In the genomic region with DNA sequence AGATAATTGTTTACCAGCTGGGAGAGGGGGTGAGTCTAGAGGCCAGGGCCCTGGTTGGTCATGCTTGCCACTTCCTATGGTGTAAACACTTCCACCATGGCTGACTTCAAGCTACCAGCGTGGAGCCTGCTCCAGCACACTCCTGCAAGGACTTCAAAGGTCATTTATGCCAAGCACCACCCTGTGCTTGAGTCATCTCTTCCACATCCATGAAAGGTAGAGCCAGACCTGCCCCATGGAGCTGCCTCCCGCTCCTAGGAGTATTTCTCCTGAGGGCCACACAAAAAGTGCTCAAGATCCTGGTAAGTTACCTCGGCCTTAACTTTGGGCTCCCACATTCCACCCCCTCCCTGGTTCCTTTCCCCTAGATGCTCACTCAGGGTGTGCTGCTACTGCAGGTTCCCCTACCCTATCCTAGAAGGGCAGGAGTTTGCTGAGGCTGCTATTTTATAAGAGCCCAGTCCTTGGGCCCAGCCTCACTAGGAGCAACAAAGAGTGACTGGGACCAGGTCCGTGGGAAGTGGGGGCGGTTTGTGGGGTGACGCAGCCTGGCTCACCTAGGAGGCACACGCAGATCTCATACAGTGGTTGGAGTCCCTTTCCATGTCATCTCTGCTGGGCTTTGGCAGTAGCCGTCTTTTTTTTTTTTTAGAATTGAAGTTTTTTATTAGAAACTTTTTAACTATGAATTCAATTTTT, we compare ENCODE assay signal across 12 cellular contexts. TPM values are rescaled to one million over a fixed set of nuclear protein-coding genes. Genes with fewer than 3 reads are reported as not detected.
DNase-seq lines count a peak whose midpoint lies in the region; ATAC-seq and TF ChIP-seq lines count a peak whose summit lies in the region.
"Had no signal": no experiment of that assay in that cellular context is flagged by ENCODE, and none has a peak within 500 bp of the region (broad histone marks: within the 10 kb centered on the region; RNA-seq: fewer than 3 reads in every experiment).

No MANE protein-coding gene starts in this region.

- no peak for ATAC-seq in HG03469 (IDR thresholded peaks at IDR 0.05; ENCODE audit: unreplicated experiment)

- H3K27me3 Mint-ChIP-seq in endodermal cell (ENCODE audit: insufficient read depth): peaks cover 14% of the 10 kb centered on the region
- H3K27me3 Mint-ChIP-seq: activated naive CD4-positive, alpha-beta T cell treated with anti-CD3 and anti-CD28 coated beads, Interleukin-2, amount 50 U/mL, for 24 hours had no signal

- POLR2A ChIA-PET in PC-9 (lab: Charles Lee; ENCODE audit: unreplicated experiment): interaction anchor here (0.6 to 0.8 kb wide), 2 partner anchors 151 to 476 kb away, joined by 4 read pairs; a partner anchor contains a TSS

- H3K4me3 Mint-ChIP-seq in endodermal cell: no peak overlapping the region
- H3K4me3 Mint-ChIP-seq: activated naive CD4-positive, alpha-beta T cell treated with anti-CD3 and anti-CD28 coated beads, Interleukin-2, amount 50 U/mL, for 24 hours had no signal

- no TSS peak for BruUV-seq in PC-9 (replicated peaks; lab: Mats Ljungman, UMichigan)

- no peak overlapping the region for H3K9ac ChIP-seq in endodermal cell (ENCODE audit: extremely low read depth, low read length, poor library complexity, severe bottlenecking)
- H3K9ac ChIP-seq: parathyroid adenoma had no signal

- H3K27ac ChIP-seq in PC-9: no peak overlapping the region
- H3K27ac ChIP-seq in endodermal cell (ENCODE audit: low read depth, low read length): no peak overlapping the region
- H3K27ac ChIP-seq: parathyroid adenoma had no signal

- no peaks in the 10 kb centered on the region for H3K36me3 Mint-ChIP-seq in endodermal cell (ENCODE audit: low read depth)
- H3K36me3 Mint-ChIP-seq: activated naive CD4-positive, alpha-beta T cell treated with anti-CD3 and anti-CD28 coated beads, Interleukin-2, amount 50 U/mL, for 24 hours had no signal

- TF ChIP-seq CTCF in PC-9 (conservative IDR thresholded peaks at IDR 0.05): no peak
- TF ChIP-seq CTCF in endodermal cell (conservative IDR thresholded peaks at IDR 0.05): no peak

- intact Hi-C loops in PC-9 (cut with micrococcal nuclease; ENCODE audit: unreplicated experiment): no loop called here

- H3K9me3 ChIP-seq in PC-9 (ENCODE audit: insufficient read depth, low read depth) (no peaks in the 10 kb centered on the region), endodermal cell (ENCODE audit: control insufficient read depth, low read length) (no peaks in the 10 kb centered on the region)

- no peak overlapping the region for H2AFZ ChIP-seq in PC-9
- H2AFZ ChIP-seq: parathyroid adenoma had no signal

- no peak overlapping the region for H3K27ac Mint-ChIP-seq in endodermal cell
- H3K27ac Mint-ChIP-seq: activated naive CD4-positive, alpha-beta T cell treated with anti-CD3 and anti-CD28 coated beads, Interleukin-2, amount 50 U/mL, for 24 hours had no signal

- H3K9me3 Mint-ChIP-seq in endodermal cell: no peaks in the 10 kb centered on the region
- H3K9me3 Mint-ChIP-seq: activated naive CD4-positive, alpha-beta T cell treated with anti-CD3 and anti-CD28 coated beads, Interleukin-2, amount 50 U/mL, for 24 hours had no signal

- H3K27me3 ChIP-seq in PC-9 (ENCODE audit: insufficient read depth, low read depth): no peaks in the 10 kb centered on the region
- no peaks in the 10 kb centered on the region for H3K27me3 ChIP-seq in endodermal cell (ENCODE audit: control insufficient read depth, insufficient read depth, low read length, poor library complexity, severe bottlenecking)

- H3F3A ChIP-seq in PC-9 (ENCODE audit: insufficient read depth, low read depth): peaks cover 21% of the 10 kb centered on the region; the same call in 1 of the 2 replicates

- CTCF ChIA-PET in PC-9 (lab: Charles Lee): interaction anchor here (0.7 to 0.8 kb wide), 2 partner anchors 8 to 11 kb away, joined by 3 to 4 read pairs; no protein-coding TSS in a partner anchor

- H3K4me2 ChIP-seq in PC-9: peak overlapping the region; percentile 49; the same call in 1 of the 2 replicates

- H3K4me1 ChIP-seq in PC-9 (replicated peaks; ENCODE audit: insufficient read depth): peaks cover 15% of the 10 kb centered on the region
- no peaks in the 10 kb centered on the region for H3K4me1 ChIP-seq in endodermal cell (ENCODE audit: control insufficient read depth, insufficient read depth, low read length)
- H3K4me1 ChIP-seq: parathyroid adenoma had no signal

- H3K4me3 ChIP-seq in PC-9 (no peak overlapping the region), endodermal cell (ENCODE audit: low read length) (no peak overlapping the region)

- DNase-seq in GM03348 (ENCODE audit: low spot score): peak; percentile 36
- no peak for DNase-seq in PC-9
- peak; percentile 43 for DNase-seq in endodermal cell
- peak; percentile 41 for DNase-seq in stimulated activated CD4-positive, alpha-beta T cell treated with anti-CD3 and anti-CD28 coated beads, Interleukin-1b, Interleukin-23, amount 100 ng/mL, for 48 hours
- DNase-seq in NCI-H1092 (lab: John Stamatoyannopoulos, UW): no peak
- no peak for DNase-seq in DMS 273 treated with DMSO at 0.1 percent for 48 hours (lab: John Stamatoyannopoulos, UW)
- no peak for DNase-seq in NCI-H1105 (lab: John Stamatoyannopoulos, UW)
- DNase-seq: NCI-H446 treated with DMSO at 0.1 percent for 48 hours had no signal

- H3K36me3 ChIP-seq in PC-9 (ENCODE audit: low read depth) (no peaks in the 10 kb centered on the region), endodermal cell (ENCODE audit: control insufficient read depth, insufficient read depth, low read length) (no peaks in the 10 kb centered on the region)

- H4K20me1 ChIP-seq in PC-9 (ENCODE audit: insufficient read depth): no peaks in the 10 kb centered on the region

- WGBS in endodermal cell (ENCODE audit: insufficient coverage in 1 of 2, insufficient read length in 1 of 2), 2 experiments: 89 to 93% methylated on average over 6 to 7 of the region's 8 CpGs

- H3K4me1 Mint-ChIP-seq in endodermal cell: peaks cover 4% of the 10 kb centered on the region

- no peaks in the 10 kb centered on the region for H3K79me2 ChIP-seq in PC-9 (ENCODE audit: low read depth)
- H3K79me2 ChIP-seq: parathyroid adenoma had no signal

- no peaks in the 10 kb centered on the region for H3K9me2 ChIP-seq in PC-9 (ENCODE audit: insufficient read depth)

RNA-seq across cellular contexts. Expression of a gene that starts 2.4 kb away (rescaled TPM):
- not detected in 2 replicates for total RNA-seq in PC-9 (2021)
- not detected for total RNA-seq in endodermal cell
- 1.3 TPM for polyA plus RNA-seq in endodermal cell (2013, experiment 1 of 2)
- 1.2 TPM for polyA plus RNA-seq in endodermal cell (2013, experiment 2 of 2)

RNA-seq across cellular contexts. Expression of a gene that starts 22.9 kb away (rescaled TPM):
- total RNA-seq in PC-9 (2021): 0.65 and 1.2 TPM in 2 replicates
- under 1 TPM; 0.15 to 0.42 TPM for total RNA-seq in endodermal cell
- 0.39 TPM for polyA plus RNA-seq in endodermal cell (2013, experiment 1 of 2)
- polyA plus RNA-seq in endodermal cell (2013, experiment 2 of 2): 0.12 TPM
- total RNA-seq: left cardiac atrium had no signal

RNA-seq across cellular contexts. Expression of a gene that starts 52.2 kb away (rescaled TPM):
- total RNA-seq in PC-9 (2021) (not detected in 2 replicates), endodermal cell (not detected)
- 0.71 TPM for polyA plus RNA-seq in endodermal cell (2013, experiment 1 of 2)
- 1.2 TPM for polyA plus RNA-seq in endodermal cell (2013, experiment 2 of 2)

RNA-seq across cellular contexts. Expression of a gene that starts 57.5 kb away (rescaled TPM):
- total RNA-seq in PC-9 (2021) (0.98 and 1.0 TPM in 2 replicates), endodermal cell (under 1 TPM; 0.22 TPM)
- polyA plus RNA-seq in endodermal cell (2013, experiment 1 of 2): 0.18 TPM
- polyA plus RNA-seq in endodermal cell (2013, experiment 2 of 2): 0.08 TPM

Comparison
In these comparisons a context has a peak if more than half of its experiments do, and no peak if none do; other contexts are left out.
1. DNase-seq: peak in GM03348 (single experiment), endodermal cell (single experiment) and stimulated activated CD4-positive, alpha-beta T cell treated with anti-CD3 and anti-CD28 coated beads, Interleukin-1b, Interleukin-23, amount 100 ng/mL, for 48 hours (single experiment); none in PC-9 (0 of 2), NCI-H1092 (single experiment), DMS 273 treated with DMSO at 0.1 percent for 48 hours (single experiment) and NCI-H1105 (single experiment).